ENCODE assay signal across 8 cellular contexts in genomic region chr17:66190738-66191606, GRCh38. TPM values are rescaled to one million over a fixed set of nuclear protein-coding genes. Genes with fewer than 3 reads are reported as not detected.
DNase-seq lines count a peak whose midpoint lies in the region; ATAC-seq, FAIRE-seq and TF ChIP-seq lines count a peak whose summit lies in the region.

No MANE protein-coding gene starts in this region.

- H3K4me1 ChIP-seq in K562 (replicated peaks in 1 of 2; ENCODE audit: control insufficient read depth in 2 of 2, insufficient read depth in 2 of 2, low read length in 2 of 2), result peaks cover 8 to 12% of the 10 kb centered on the region in 2 experiments; a peak in 3 of 5 replicates

- H2AFZ ChIP-seq in K562 (ENCODE audit: low read depth, low read length), result peak overlapping the region; percentile 83

- H3K4me3 ChIP-seq in K562, result peak overlapping the region; percentile 50

- DNase-seq in CD14-positive monocyte (ENCODE audit: low spot score) (no peak), K562 (ENCODE audit: extremely low read depth in 1 of 4, low spot score in 3 of 4) (no peak), kidney glomerular epithelial cell (lab: John Stamatoyannopoulos, UW) (peak; percentile 53), middle frontal gyrus (ENCODE audit: extremely low spot score, low spot score) (no peak)
- DNase-seq in stimulated activated naive CD8-positive, alpha-beta T cell treated with anti-CD3 and anti-CD28 coated beads, Interleukin-15, amount 100 ng/mL, for 72 hours, result no peak

- POLR2A ChIA-PET in K562 (lab: Yijun Ruan, JAX), result interaction anchor here (0.6 to 1.0 kb wide), 2 partner anchors 19 to 975 kb away, joined by 3 to 4 read pairs; no protein-coding TSS in a partner anchor

- H3K27me3 Mint-ChIP-seq in CD14-positive monocyte (ENCODE audit: low read depth in 3 of 3), result peaks cover 0 to 13% (median 7%) of the 10 kb centered on the region in 3 donors
- H3K27me3 Mint-ChIP-seq in IgD-negative memory B cell, result no peaks in the 10 kb centered on the region
- H3K27me3 Mint-ChIP-seq in stimulated activated naive CD8-positive, alpha-beta T cell treated with anti-CD3 and anti-CD28 coated beads, Interleukin-15, amount 100 ng/mL, for 72 hours, result no peaks in the 10 kb centered on the region

- H3K4me1 Mint-ChIP-seq in CD14-positive monocyte (peaks cover 13% of the 10 kb centered on the region), IgD-negative memory B cell (peaks cover 14 to 21% (median 14%) of the 10 kb centered on the region in 3 donors)
- peaks cover 19% of the 10 kb centered on the region for H3K4me1 Mint-ChIP-seq in stimulated activated naive CD8-positive, alpha-beta T cell treated with anti-CD3 and anti-CD28 coated beads, Interleukin-15, amount 100 ng/mL, for 72 hours

- intact Hi-C loops in CD14-positive monocyte (cut with micrococcal nuclease) (no loop called here), K562 (cut with micrococcal nuclease) (no loop called here)

- BruUV-seq in K562 (replicated peaks; lab: Mats Ljungman, UMichigan), result no TSS peak

- no peak for FAIRE-seq in K562 (lab: Jason Lieb, UNC)

- no peak for TF ChIP-seq RAD21 in K562 (CRISPR knock-in tag; conservative IDR thresholded peaks at IDR 0.05 in 1 of 2, IDR thresholded peaks at IDR 0.05 in 1 of 2)

- peaks cover 3 to 14% of the 10 kb centered on the region in 2 experiments; a peak in 4 of 5 replicates for H3K27me3 ChIP-seq in K562 (ENCODE audit: control insufficient read depth in 2 of 2, insufficient read depth in 2 of 2, low read length in 2 of 2)

- H3K27ac Mint-ChIP-seq in CD14-positive monocyte (peak overlapping the region in 2 of 7 donors; percentile 11 to 47), IgD-negative memory B cell (peak overlapping the region; percentile 46 to 74 (median 64))
- H3K27ac Mint-ChIP-seq in stimulated activated naive CD8-positive, alpha-beta T cell treated with anti-CD3 and anti-CD28 coated beads, Interleukin-15, amount 100 ng/mL, for 72 hours, result peak overlapping the region; percentile 69 to 77

- in situ Hi-C loops in K562 (cut with MboI), result no loop called here

- TF ChIP-seq EP300 in K562 (IDR thresholded peaks at IDR 0.05; ENCODE audit: low read length), result no peak

- WGBS in K562 (ENCODE audit: insufficient coverage, low coverage, missing lambda C conversion rate), result 37% methylated on average over 18 of the region's 18 CpGs

- no peaks in the 10 kb centered on the region for H3K9me1 ChIP-seq in K562 (ENCODE audit: control insufficient read depth, insufficient read depth, low read length)

- TF ChIP-seq CTCF in CD14-positive monocyte (IDR thresholded peaks at IDR 0.05) (no peak), K562 (IDR thresholded peaks at IDR 0.05 in 2 of 3, conservative IDR thresholded peaks at IDR 0.05 in 1 of 3; ENCODE audit: insufficient read depth in 2 of 3, low read depth in 1 of 3, low read length in 3 of 3) (no peak)

- peak overlapping the region in 1 of 2 experiments; percentile 89; a peak in 2 of 4 replicates for H3K9ac ChIP-seq in K562 (ENCODE audit: insufficient read depth in 1 of 2, low read depth in 2 of 2, low read length in 2 of 2)

- H3K27ac ChIP-seq in K562 (ENCODE audit: extremely low read depth, low read depth, low read length), result no peak overlapping the region

- CTCF ChIA-PET in K562 (lab: Yijun Ruan, JAX; ENCODE audit: low intra/inter-chr PET ratio), result no interaction called here

- peak overlapping the region; percentile 76 for H3K4me2 ChIP-seq in K562 (ENCODE audit: insufficient read depth, low read length)

- no peaks in the 10 kb centered on the region for H3K79me2 ChIP-seq in K562 (ENCODE audit: control insufficient read depth, insufficient read depth, low read length)

- H3K4me3 Mint-ChIP-seq in CD14-positive monocyte (peak overlapping the region; percentile 82 to 91), IgD-negative memory B cell (peak overlapping the region; percentile 84 to 92 (median 90))
- H3K4me3 Mint-ChIP-seq in stimulated activated naive CD8-positive, alpha-beta T cell treated with anti-CD3 and anti-CD28 coated beads, Interleukin-15, amount 100 ng/mL, for 72 hours, result peak overlapping the region; percentile 85 to 87

- ATAC-seq in K562, result peak; percentile 19; the same call in 2 of the 3 replicates
- peak; percentile 24 for ATAC-seq in stimulated activated naive CD8-positive, alpha-beta T cell treated with anti-CD3 and anti-CD28 coated beads, Interleukin-15, amount 100 ng/mL, for 72 hours
- no peak for ATAC-seq in GM18498 (IDR thresholded peaks at IDR 0.05; ENCODE audit: unreplicated experiment)
- no peak for ATAC-seq in GM19328 (IDR thresholded peaks at IDR 0.05; ENCODE audit: unreplicated experiment)

- no peaks in the 10 kb centered on the region for H3K36me3 ChIP-seq in K562 (ENCODE audit: control insufficient read depth, insufficient read depth, low read length)

- peaks cover 0 to 2% of the 10 kb centered on the region in 2 donors for H3K36me3 Mint-ChIP-seq in CD14-positive monocyte
- H3K36me3 Mint-ChIP-seq in IgD-negative memory B cell, result no peaks in the 10 kb centered on the region

- H3K9me3 ChIP-seq in K562 (replicated peaks; ENCODE audit: control insufficient read depth, insufficient read depth, low read depth, low read length), result no peaks in the 10 kb centered on the region

- H3K9me3 Mint-ChIP-seq in CD14-positive monocyte (peaks cover 0 to 2% (median 0%) of the 10 kb centered on the region in 7 donors), IgD-negative memory B cell (no peaks in the 10 kb centered on the region)
- H3K9me3 Mint-ChIP-seq in stimulated activated naive CD8-positive, alpha-beta T cell treated with anti-CD3 and anti-CD28 coated beads, Interleukin-15, amount 100 ng/mL, for 72 hours, result no peaks in the 10 kb centered on the region

- no peak for TF ChIP-seq POLR2A in K562 (conservative IDR thresholded peaks at IDR 0.05)

- H4K20me1 ChIP-seq in K562 (replicated peaks; ENCODE audit: control insufficient read depth, insufficient read depth, low read length), result no peaks in the 10 kb centered on the region

TF ChIP-seq in K562, 482 proteins besides CTCF, POLR2A, EP300 and RAD21:
- TF ChIP-seq ZNF282 (CRISPR knock-in tag; IDR thresholded peaks at IDR 0.05) (no peak), ASH1L (IDR thresholded peaks at IDR 0.05; ENCODE audit: borderline replicate concordance, low read depth, partially characterized antibody) (no peak), STAT5A (IDR thresholded peaks at IDR 0.05; ENCODE audit: borderline replicate concordance, low read length) (no peak), KLF13 (tag; IDR thresholded peaks at IDR 0.05; ENCODE audit: borderline replicate concordance, low read depth) (no peak), POU5F1 (IDR thresholded peaks at IDR 0.05; ENCODE audit: borderline replicate concordance, low read depth, low read length, partially characterized antibody) (no peak)

RNA-seq across cellular contexts. Expression of gene CEP112, which starts 1.0 kb away (rescaled TPM):
- polyA plus RNA-seq in CD14-positive monocyte (under 1 TPM in 1 of 2 donors, not detected in 1; 0.10 TPM), IgD-negative memory B cell (not detected), K562 (2011; rRNA removed) (not detected in 2 replicates), K562 (2014; fragmentation: Illumina TruSeq; extraction: Trizol) (not detected in 2 replicates), K562 (2014; fragmentation: Nextera tagmentation; extraction: Ambion mirVana) (not detected), K562 (2014; rRNA removed) (0.84 TPM in 1 of 2 replicates, not detected in the other)
- total RNA-seq in K562 (2011; cell fraction: chromatin; rRNA removed; ENCODE audit: low replicate concordance), result not detected in 2 replicates
- not detected in 2 replicates for total RNA-seq in K562 (2011; cell fraction: nucleolus; rRNA removed)
- total RNA-seq in K562 (2011; cell fraction: nucleoplasm; rRNA removed), result not detected in 2 replicates
- total RNA-seq in K562 (2014; rRNA removed) (not detected in 2 replicates), K562 (2014; rRNA removed; fragmentation: Illumina TruSeq; extraction: Trizol) (not detected in 2 replicates), K562 (2015; rRNA removed; fragmentation: Illumina TruSeq; extraction: Trizol) (not detected in 2 replicates), K562 (2021) (not detected in 2 replicates)
- polyA plus RNA-seq in K562 (2011; cell fraction: cytosol; rRNA removed), result not detected in 2 replicates
- polyA plus RNA-seq in K562 (2011; cell fraction: nucleus; rRNA removed), result not detected in 2 replicates
- polyA plus RNA-seq in K562 (2012), result 0.06 and 0.16 TPM in 2 replicates
- polyA minus RNA-seq in K562 (2011; rRNA and poly(A)+ RNA removed), result not detected in 2 replicates
- not detected in 2 replicates for polyA minus RNA-seq in K562 (2011; cell fraction: cytosol; rRNA and poly(A)+ RNA removed)
- not detected in 2 replicates for polyA minus RNA-seq in K562 (2011; cell fraction: nucleus; rRNA and poly(A)+ RNA removed)

RNA-seq across cellular contexts. Expression of gene APOH, which starts 38.2 kb away (rescaled TPM):
- polyA plus RNA-seq in CD14-positive monocyte (not detected), IgD-negative memory B cell (not detected), K562 (2011; rRNA removed) (not detected in 2 replicates), K562 (2014; fragmentation: Illumina TruSeq; extraction: Trizol) (not detected in 2 replicates), K562 (2014; fragmentation: Nextera tagmentation; extraction: Ambion mirVana) (not detected), K562 (2014; rRNA removed) (not detected in 2 replicates)
- total RNA-seq in K562 (2011; cell fraction: chromatin; rRNA removed; ENCODE audit: low replicate concordance), result not detected in 2 replicates
- total RNA-seq in K562 (2011; cell fraction: nucleolus; rRNA removed), result not detected in 2 replicates
- not detected in 2 replicates for total RNA-seq in K562 (2011; cell fraction: nucleoplasm; rRNA removed)
- total RNA-seq in K562 (2014; rRNA removed) (not detected in 2 replicates), K562 (2014; rRNA removed; fragmentation: Illumina TruSeq; extraction: Trizol) (not detected in 2 replicates), K562 (2015; rRNA removed; fragmentation: Illumina TruSeq; extraction: Trizol) (not detected in 2 replicates), K562 (2021) (1.1 and 1.2 TPM in 2 replicates)
- not detected in 2 replicates for polyA plus RNA-seq in K562 (2011; cell fraction: cytosol; rRNA removed)
- polyA plus RNA-seq in K562 (2011; cell fraction: nucleus; rRNA removed), result not detected in 2 replicates
- not detected in 2 replicates for polyA plus RNA-seq in K562 (2012)
- polyA minus RNA-seq in K562 (2011; rRNA and poly(A)+ RNA removed), result not detected in 2 replicates
- 5.0 TPM in 1 of 2 replicates, not detected in the other for polyA minus RNA-seq in K562 (2011; cell fraction: cytosol; rRNA and poly(A)+ RNA removed)
- not detected in 2 replicates for polyA minus RNA-seq in K562 (2011; cell fraction: nucleus; rRNA and poly(A)+ RNA removed)

Comparison
In these comparisons a context has a peak if more than half of its experiments do, and no peak if none do; other contexts are left out.
1. ATAC-seq: peak in K562 (single experiment) and stimulated activated naive CD8-positive, alpha-beta T cell treated with anti-CD3 and anti-CD28 coated beads, Interleukin-15, amount 100 ng/mL, for 72 hours (single experiment); none in GM18498 (single experiment) and GM19328 (single experiment).
2. Peak in every context shown above with its lines, with median percentiles within 50 percentile points of each other: H3K4me3 Mint-ChIP-seq.